ENCODE assay signal across 12 cellular contexts in genomic region chr16:29028457-29029167, GRCh38. TPM values are rescaled to one million over a fixed set of nuclear protein-coding genes. Genes with fewer than 3 reads are reported as not detected.
DNase-seq lines count a peak whose midpoint lies in the region; ATAC-seq, FAIRE-seq and TF ChIP-seq lines count a peak whose summit lies in the region.
"Had no signal": no experiment of that assay in that cellular context is flagged by ENCODE, and none has a peak within 500 bp of the region (broad histone marks: within the 10 kb centered on the region; RNA-seq: fewer than 3 reads in every experiment).

No MANE protein-coding gene starts in this region.

- TF ChIP-seq POLR2A in vagina (IDR thresholded peaks at IDR 0.05): no peak
- TF ChIP-seq POLR2A in heart left ventricle (IDR thresholded peaks at IDR 0.05): no peak
- no peak for TF ChIP-seq POLR2A in erythroblast (IDR thresholded peaks at IDR 0.05; ENCODE audit: low read length)

- H3K9ac ChIP-seq in HUES48 (ENCODE audit: low read depth, low read length) (no peak overlapping the region), astrocyte (ENCODE audit: low read length) (peak overlapping the region; percentile 77)

- H3K4me2 ChIP-seq in astrocyte (ENCODE audit: low read length): peak overlapping the region; percentile 80

- no peaks in the 10 kb centered on the region for H3K79me2 ChIP-seq in astrocyte (ENCODE audit: insufficient read depth, low read length)

- H3K4me3 ChIP-seq in HUES48 (ENCODE audit: low read depth, low read length) (no peak overlapping the region), astrocyte (ENCODE audit: insufficient read depth, low read depth, low read length) (peak overlapping the region; percentile 39), vagina (no peak overlapping the region), heart left ventricle (no peak overlapping the region)

- peaks cover 2% of the 10 kb centered on the region for H3K27me3 Mint-ChIP-seq in astrocyte (ENCODE audit: low read depth, unreplicated experiment)
- no peaks in the 10 kb centered on the region for H3K27me3 Mint-ChIP-seq in osteocyte (ENCODE audit: unreplicated experiment)

- TF ChIP-seq CTCF in astrocyte (IDR thresholded peaks at IDR 0.05; ENCODE audit: insufficient read depth, low read depth, low read length): no peak
- TF ChIP-seq CTCF in osteocyte (IDR thresholded peaks at IDR 0.05): no peak
- TF ChIP-seq CTCF in vagina (IDR thresholded peaks at IDR 0.05): no peak
- TF ChIP-seq CTCF in heart left ventricle (IDR thresholded peaks at IDR 0.05): no peak

- H3K9me3 Mint-ChIP-seq in astrocyte (ENCODE audit: unreplicated experiment) (no peaks in the 10 kb centered on the region), osteocyte (ENCODE audit: unreplicated experiment) (no peaks in the 10 kb centered on the region)

- H3K27ac ChIP-seq in HUES48 (ENCODE audit: low read depth, low read length) (peak overlapping the region; percentile 88), astrocyte (ENCODE audit: low read depth, low read length) (peak overlapping the region; percentile 85), vagina (no peak overlapping the region), heart left ventricle (no peak overlapping the region)

- H3K36me3 Mint-ChIP-seq in astrocyte (ENCODE audit: low read depth, unreplicated experiment) (no peaks in the 10 kb centered on the region), osteocyte (ENCODE audit: unreplicated experiment) (no peaks in the 10 kb centered on the region)

- H3K36me3 ChIP-seq in HUES48 (ENCODE audit: control insufficient read depth, insufficient read depth, low read length) (no peaks in the 10 kb centered on the region), astrocyte (ENCODE audit: insufficient read depth, low read length) (no peaks in the 10 kb centered on the region), vagina (no peaks in the 10 kb centered on the region), heart left ventricle (no peaks in the 10 kb centered on the region)

- H3K4me1 Mint-ChIP-seq in astrocyte (ENCODE audit: low read depth, unreplicated experiment) (peaks cover 6% of the 10 kb centered on the region), osteocyte (ENCODE audit: unreplicated experiment) (peaks cover 12% of the 10 kb centered on the region)

- H4K20me1 ChIP-seq in astrocyte (ENCODE audit: insufficient read depth, low read length): no peaks in the 10 kb centered on the region

- H2AFZ ChIP-seq in astrocyte (ENCODE audit: low read depth, low read length): peak overlapping the region; percentile 70

- 66 to 81% (median 74%) methylated on average over 4 to 7 of the region's 7 CpGs for WGBS in heart left ventricle, 4 donors

- DNase-seq in NCI-H524 treated with DMSO at 0.1 percent for 48 hours (lab: John Stamatoyannopoulos, UW): peak; percentile 11
- DNase-seq in NCI-H524 (lab: John Stamatoyannopoulos, UW): no peak
- DNase-seq in astrocyte (ENCODE audit: low read depth): no peak
- DNase-seq in osteocyte (ENCODE audit: extremely low spot score, unreplicated experiment): no peak
- DNase-seq in vagina (ENCODE audit: extremely low spot score in 2 of 2): no peak
- DNase-seq in heart left ventricle: no peak
- no peak for DNase-seq in erythroblast (lab: John Stamatoyannopoulos, UW)
- DNase-seq: DMS79, NCI-H1092 treated with DMSO at 0.1 percent for 48 hours had no signal

- no peak for ATAC-seq in heart left ventricle

- no peak for FAIRE-seq in astrocyte (lab: Jason Lieb, UNC)
- FAIRE-seq: A204.1, keratinocyte had no signal

- H3K4me1 ChIP-seq in HUES48 (ENCODE audit: control insufficient read depth, insufficient read depth, low read length) (peaks cover 9% of the 10 kb centered on the region; the same call in 1 of the 2 replicates), astrocyte (ENCODE audit: insufficient read depth, low read length) (peaks cover 15% of the 10 kb centered on the region), vagina (peaks cover 7% of the 10 kb centered on the region), heart left ventricle (peaks cover 0 to 9% (median 0%) of the 10 kb centered on the region in 12 donors)

- H3K27ac Mint-ChIP-seq in astrocyte (ENCODE audit: unreplicated experiment): peak overlapping the region; percentile 75
- H3K27ac Mint-ChIP-seq in osteocyte (ENCODE audit: unreplicated experiment): peak overlapping the region; percentile 47

- H3K27me3 ChIP-seq in HUES48 (ENCODE audit: control insufficient read depth, insufficient read depth, low read length) (no peaks in the 10 kb centered on the region), astrocyte (ENCODE audit: insufficient read depth, low read length) (no peaks in the 10 kb centered on the region), vagina (no peaks in the 10 kb centered on the region), heart left ventricle (peaks cover 0 to 20% (median 0%) of the 10 kb centered on the region in 9 donors)

- no peaks in the 10 kb centered on the region for H3K9me3 ChIP-seq in HUES48 (ENCODE audit: control insufficient read depth, insufficient read depth, low read length)
- H3K9me3 ChIP-seq in astrocyte (ENCODE audit: insufficient read depth, low read depth, low read length): no peaks in the 10 kb centered on the region
- no peaks in the 10 kb centered on the region for H3K9me3 ChIP-seq in vagina
- no peaks in the 10 kb centered on the region for H3K9me3 ChIP-seq in heart left ventricle

- H3K4me3 Mint-ChIP-seq in astrocyte (ENCODE audit: unreplicated experiment) (no peak overlapping the region), osteocyte (ENCODE audit: unreplicated experiment) (no peak overlapping the region)

- intact Hi-C loops in vagina (cut with DNase I) (no loop called here), heart left ventricle (cut with DNase I) (no loop called here)

RNA-seq across cellular contexts. Expression of gene LAT, which starts 43.8 kb away (rescaled TPM):
- 2.6 and 3.3 TPM in 2 replicates for total RNA-seq in astrocyte
- total RNA-seq in osteocyte: 9.2 and 12.0 TPM in 2 replicates
- 4.7 TPM for total RNA-seq in vagina
- 1 to 10 TPM in 5 of 9 donors, under 1 TPM in 3, not detected in 1; 0.62 to 7.7 (median 1.4) TPM for total RNA-seq in heart left ventricle
- 1 to 10 TPM; 1.3 to 2.9 TPM for polyA plus RNA-seq in heart left ventricle

RNA-seq across cellular contexts. Expression of gene SPNS1, which starts 54.0 kb away (rescaled TPM):
- total RNA-seq in astrocyte: 57.8 and 65.8 TPM in 2 replicates
- 89.5 and 96.6 TPM in 2 replicates for total RNA-seq in osteocyte
- 29.0 TPM for total RNA-seq in vagina
- 10 to 100 TPM; 13.4 to 33.0 (median 16.6) TPM for total RNA-seq in heart left ventricle
- polyA plus RNA-seq in heart left ventricle: 10 to 100 TPM; 26.9 to 43.2 TPM

Comparison
In these comparisons a context has a peak if more than half of its experiments do, and no peak if none do; other contexts are left out.
1. H3K27ac ChIP-seq: peak in HUES48 (single experiment) and astrocyte (single experiment); none in vagina (single experiment) and heart left ventricle (0 of 12).